In the genomic region with DNA sequence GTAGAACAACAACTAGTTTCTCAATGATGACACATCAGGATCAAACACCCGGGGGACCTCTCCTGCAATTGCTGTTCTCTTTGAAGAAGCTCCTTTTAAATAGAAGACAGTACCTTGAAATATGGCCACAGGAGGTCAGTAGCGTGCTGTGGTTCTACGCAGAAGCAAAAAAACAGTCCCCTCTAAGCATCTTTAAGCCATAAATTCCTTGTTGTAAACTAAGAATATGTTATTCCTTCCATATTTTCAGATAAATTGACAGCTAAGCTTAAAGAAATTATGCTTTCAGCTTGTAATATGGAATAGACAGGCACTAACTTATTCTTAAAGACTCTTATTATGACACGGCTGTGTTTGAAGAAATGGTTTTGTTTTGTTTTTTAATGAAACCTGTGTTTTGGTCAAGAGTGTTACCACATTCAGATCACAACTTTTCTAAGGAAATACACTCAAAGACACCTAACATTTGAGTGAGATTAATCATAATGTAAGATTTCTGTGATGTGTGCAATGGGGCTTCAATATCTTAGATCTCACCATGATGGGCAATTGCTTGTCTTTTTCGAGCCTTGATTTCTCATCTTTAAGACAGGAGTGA, we compare ENCODE assay signal across 1 cellular context.
TF ChIP-seq lines count a peak whose summit lies in the region.

No MANE protein-coding gene starts in this region.

TF ChIP-seq in GM12878, 131 proteins besides CTCF, POLR2A, EP300 and RAD21 (continued from another document and continues in another):
- peak; percentile 67 for TF ChIP-seq CBFB (IDR thresholded peaks at IDR 0.05; ENCODE audit: low read depth)
- no peak for TF ChIP-seq YBX1 (IDR thresholded peaks at IDR 0.05)
- peak; percentile 72 for TF ChIP-seq NBN (IDR thresholded peaks at IDR 0.05)
- TF ChIP-seq, protein P1, sequence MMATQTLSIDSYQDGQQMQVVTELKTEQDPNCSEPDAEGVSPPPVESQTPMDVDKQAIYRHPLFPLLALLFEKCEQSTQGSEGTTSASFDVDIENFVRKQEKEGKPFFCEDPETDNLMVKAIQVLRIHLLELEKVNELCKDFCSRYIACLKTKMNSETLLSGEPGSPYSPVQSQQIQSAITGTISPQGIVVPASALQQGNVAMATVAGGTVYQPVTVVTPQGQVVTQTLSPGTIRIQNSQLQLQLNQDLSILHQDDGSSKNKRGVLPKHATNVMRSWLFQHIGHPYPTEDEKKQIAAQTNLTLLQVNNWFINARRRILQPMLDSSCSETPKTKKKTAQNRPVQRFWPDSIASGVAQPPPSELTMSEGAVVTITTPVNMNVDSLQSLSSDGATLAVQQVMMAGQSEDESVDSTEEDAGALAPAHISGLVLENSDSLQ (IDR thresholded peaks at IDR 0.05): 0 out of 2 replicates have a peak, but pooled peaks have one; percentile 29
- TF ChIP-seq JUND (IDR thresholded peaks at IDR 0.05; ENCODE audit: low read depth, low read length): no peak
- no peak for TF ChIP-seq LARP7 (IDR thresholded peaks at IDR 0.05)
- no peak for TF ChIP-seq SUZ12 (IDR thresholded peaks at IDR 0.05; ENCODE audit: unreplicated experiment)
- no peak for TF ChIP-seq SRF (IDR thresholded peaks at IDR 0.05; ENCODE audit: low read depth in 2 of 2, low read length in 2 of 2)
- TF ChIP-seq, protein P2, sequence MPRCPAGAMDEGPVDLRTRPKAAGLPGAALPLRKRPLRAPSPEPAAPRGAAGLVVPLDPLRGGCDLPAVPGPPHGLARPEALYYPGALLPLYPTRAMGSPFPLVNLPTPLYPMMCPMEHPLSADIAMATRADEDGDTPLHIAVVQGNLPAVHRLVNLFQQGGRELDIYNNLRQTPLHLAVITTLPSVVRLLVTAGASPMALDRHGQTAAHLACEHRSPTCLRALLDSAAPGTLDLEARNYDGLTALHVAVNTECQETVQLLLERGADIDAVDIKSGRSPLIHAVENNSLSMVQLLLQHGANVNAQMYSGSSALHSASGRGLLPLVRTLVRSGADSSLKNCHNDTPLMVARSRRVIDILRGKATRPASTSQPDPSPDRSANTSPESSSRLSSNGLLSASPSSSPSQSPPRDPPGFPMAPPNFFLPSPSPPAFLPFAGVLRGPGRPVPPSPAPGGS (IDR thresholded peaks at IDR 0.05; ENCODE audit: borderline replicate concordance, insufficient read depth, low read depth, low read length, poor library complexity, severe bottlenecking): no peak
- TF ChIP-seq IRF4 (IDR thresholded peaks at IDR 0.05; ENCODE audit: low read depth, low read length): no peak
- TF ChIP-seq CHD2 (IDR thresholded peaks at IDR 0.05; ENCODE audit: borderline replicate concordance, low read depth, low read length): no peak
- no peak for TF ChIP-seq SIX5 (IDR thresholded peaks at IDR 0.05; ENCODE audit: low read depth, low read length, severe bottlenecking)
- TF ChIP-seq, protein P3, sequence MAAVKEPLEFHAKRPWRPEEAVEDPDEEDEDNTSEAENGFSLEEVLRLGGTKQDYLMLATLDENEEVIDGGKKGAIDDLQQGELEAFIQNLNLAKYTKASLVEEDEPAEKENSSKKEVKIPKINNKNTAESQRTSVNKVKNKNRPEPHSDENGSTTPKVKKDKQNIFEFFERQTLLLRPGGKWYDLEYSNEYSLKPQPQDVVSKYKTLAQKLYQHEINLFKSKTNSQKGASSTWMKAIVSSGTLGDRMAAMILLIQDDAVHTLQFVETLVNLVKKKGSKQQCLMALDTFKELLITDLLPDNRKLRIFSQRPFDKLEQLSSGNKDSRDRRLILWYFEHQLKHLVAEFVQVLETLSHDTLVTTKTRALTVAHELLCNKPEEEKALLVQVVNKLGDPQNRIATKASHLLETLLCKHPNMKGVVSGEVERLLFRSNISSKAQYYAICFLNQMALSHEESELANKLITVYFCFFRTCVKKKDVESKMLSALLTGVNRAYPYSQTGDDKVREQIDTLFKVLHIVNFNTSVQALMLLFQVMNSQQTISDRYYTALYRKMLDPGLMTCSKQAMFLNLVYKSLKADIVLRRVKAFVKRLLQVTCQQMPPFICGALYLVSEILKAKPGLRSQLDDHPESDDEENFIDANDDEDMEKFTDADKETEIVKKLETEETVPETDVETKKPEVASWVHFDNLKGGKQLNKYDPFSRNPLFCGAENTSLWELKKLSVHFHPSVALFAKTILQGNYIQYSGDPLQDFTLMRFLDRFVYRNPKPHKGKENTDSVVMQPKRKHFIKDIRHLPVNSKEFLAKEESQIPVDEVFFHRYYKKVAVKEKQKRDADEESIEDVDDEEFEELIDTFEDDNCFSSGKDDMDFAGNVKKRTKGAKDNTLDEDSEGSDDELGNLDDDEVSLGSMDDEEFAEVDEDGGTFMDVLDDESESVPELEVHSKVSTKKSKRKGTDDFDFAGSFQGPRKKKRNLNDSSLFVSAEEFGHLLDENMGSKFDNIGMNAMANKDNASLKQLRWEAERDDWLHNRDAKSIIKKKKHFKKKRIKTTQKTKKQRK (IDR thresholded peaks at IDR 0.05; ENCODE audit: low read depth, low read length): no peak
- TF ChIP-seq RUNX3 (IDR thresholded peaks at IDR 0.05; ENCODE audit: low read length): peak; percentile 71
- no peak for TF ChIP-seq FOXK2 (IDR thresholded peaks at IDR 0.05)
- TF ChIP-seq BRCA1 (IDR thresholded peaks at IDR 0.05; ENCODE audit: low read depth, low read length): no peak
- TF ChIP-seq, protein P4, sequence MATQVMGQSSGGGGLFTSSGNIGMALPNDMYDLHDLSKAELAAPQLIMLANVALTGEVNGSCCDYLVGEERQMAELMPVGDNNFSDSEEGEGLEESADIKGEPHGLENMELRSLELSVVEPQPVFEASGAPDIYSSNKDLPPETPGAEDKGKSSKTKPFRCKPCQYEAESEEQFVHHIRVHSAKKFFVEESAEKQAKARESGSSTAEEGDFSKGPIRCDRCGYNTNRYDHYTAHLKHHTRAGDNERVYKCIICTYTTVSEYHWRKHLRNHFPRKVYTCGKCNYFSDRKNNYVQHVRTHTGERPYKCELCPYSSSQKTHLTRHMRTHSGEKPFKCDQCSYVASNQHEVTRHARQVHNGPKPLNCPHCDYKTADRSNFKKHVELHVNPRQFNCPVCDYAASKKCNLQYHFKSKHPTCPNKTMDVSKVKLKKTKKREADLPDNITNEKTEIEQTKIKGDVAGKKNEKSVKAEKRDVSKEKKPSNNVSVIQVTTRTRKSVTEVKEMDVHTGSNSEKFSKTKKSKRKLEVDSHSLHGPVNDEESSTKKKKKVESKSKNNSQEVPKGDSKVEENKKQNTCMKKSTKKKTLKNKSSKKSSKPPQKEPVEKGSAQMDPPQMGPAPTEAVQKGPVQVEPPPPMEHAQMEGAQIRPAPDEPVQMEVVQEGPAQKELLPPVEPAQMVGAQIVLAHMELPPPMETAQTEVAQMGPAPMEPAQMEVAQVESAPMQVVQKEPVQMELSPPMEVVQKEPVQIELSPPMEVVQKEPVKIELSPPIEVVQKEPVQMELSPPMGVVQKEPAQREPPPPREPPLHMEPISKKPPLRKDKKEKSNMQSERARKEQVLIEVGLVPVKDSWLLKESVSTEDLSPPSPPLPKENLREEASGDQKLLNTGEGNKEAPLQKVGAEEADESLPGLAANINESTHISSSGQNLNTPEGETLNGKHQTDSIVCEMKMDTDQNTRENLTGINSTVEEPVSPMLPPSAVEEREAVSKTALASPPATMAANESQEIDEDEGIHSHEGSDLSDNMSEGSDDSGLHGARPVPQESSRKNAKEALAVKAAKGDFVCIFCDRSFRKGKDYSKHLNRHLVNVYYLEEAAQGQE (IDR thresholded peaks at IDR 0.05; ENCODE audit: low read depth, low read length): no peak
- TF ChIP-seq, protein P5, sequence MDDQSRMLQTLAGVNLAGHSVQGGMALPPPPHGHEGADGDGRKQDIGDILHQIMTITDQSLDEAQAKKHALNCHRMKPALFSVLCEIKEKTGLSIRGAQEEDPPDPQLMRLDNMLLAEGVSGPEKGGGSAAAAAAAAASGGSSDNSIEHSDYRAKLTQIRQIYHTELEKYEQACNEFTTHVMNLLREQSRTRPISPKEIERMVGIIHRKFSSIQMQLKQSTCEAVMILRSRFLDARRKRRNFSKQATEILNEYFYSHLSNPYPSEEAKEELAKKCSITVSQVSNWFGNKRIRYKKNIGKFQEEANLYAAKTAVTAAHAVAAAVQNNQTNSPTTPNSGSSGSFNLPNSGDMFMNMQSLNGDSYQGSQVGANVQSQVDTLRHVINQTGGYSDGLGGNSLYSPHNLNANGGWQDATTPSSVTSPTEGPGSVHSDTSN (IDR thresholded peaks at IDR 0.05; ENCODE audit: insufficient replicate concordance, low read depth, low read length): no peak
- TF ChIP-seq, protein P6, sequence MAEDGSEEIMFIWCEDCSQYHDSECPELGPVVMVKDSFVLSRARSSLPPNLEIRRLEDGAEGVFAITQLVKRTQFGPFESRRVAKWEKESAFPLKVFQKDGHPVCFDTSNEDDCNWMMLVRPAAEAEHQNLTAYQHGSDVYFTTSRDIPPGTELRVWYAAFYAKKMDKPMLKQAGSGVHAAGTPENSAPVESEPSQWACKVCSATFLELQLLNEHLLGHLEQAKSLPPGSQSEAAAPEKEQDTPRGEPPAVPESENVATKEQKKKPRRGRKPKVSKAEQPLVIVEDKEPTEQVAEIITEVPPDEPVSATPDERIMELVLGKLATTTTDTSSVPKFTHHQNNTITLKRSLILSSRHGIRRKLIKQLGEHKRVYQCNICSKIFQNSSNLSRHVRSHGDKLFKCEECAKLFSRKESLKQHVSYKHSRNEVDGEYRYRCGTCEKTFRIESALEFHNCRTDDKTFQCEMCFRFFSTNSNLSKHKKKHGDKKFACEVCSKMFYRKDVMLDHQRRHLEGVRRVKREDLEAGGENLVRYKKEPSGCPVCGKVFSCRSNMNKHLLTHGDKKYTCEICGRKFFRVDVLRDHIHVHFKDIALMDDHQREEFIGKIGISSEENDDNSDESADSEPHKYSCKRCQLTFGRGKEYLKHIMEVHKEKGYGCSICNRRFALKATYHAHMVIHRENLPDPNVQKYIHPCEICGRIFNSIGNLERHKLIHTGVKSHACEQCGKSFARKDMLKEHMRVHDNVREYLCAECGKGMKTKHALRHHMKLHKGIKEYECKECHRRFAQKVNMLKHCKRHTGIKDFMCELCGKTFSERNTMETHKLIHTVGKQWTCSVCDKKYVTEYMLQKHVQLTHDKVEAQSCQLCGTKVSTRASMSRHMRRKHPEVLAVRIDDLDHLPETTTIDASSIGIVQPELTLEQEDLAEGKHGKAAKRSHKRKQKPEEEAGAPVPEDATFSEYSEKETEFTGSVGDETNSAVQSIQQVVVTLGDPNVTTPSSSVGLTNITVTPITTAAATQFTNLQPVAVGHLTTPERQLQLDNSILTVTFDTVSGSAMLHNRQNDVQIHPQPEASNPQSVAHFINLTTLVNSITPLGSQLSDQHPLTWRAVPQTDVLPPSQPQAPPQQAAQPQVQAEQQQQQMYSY (CRISPR knock-in tag; IDR thresholded peaks at IDR 0.05): no peak
- TF ChIP-seq, protein P7, sequence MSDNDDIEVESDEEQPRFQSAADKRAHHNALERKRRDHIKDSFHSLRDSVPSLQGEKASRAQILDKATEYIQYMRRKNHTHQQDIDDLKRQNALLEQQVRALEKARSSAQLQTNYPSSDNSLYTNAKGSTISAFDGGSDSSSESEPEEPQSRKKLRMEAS (IDR thresholded peaks at IDR 0.05; ENCODE audit: low read depth, low read length): no peak
- TF ChIP-seq SMAD5 (IDR thresholded peaks at IDR 0.05; ENCODE audit: low read depth): no peak
- no peak for TF ChIP-seq RCOR1 (conservative IDR thresholded peaks at IDR 0.05; ENCODE audit: low read depth, low read length)
- no peak for TF ChIP-seq POLR2AphosphoS5 (IDR thresholded peaks at IDR 0.05; ENCODE audit: low read length)
- no peak for TF ChIP-seq STAT3 (IDR thresholded peaks at IDR 0.05; ENCODE audit: low read depth, low read length)
- TF ChIP-seq, protein P8, sequence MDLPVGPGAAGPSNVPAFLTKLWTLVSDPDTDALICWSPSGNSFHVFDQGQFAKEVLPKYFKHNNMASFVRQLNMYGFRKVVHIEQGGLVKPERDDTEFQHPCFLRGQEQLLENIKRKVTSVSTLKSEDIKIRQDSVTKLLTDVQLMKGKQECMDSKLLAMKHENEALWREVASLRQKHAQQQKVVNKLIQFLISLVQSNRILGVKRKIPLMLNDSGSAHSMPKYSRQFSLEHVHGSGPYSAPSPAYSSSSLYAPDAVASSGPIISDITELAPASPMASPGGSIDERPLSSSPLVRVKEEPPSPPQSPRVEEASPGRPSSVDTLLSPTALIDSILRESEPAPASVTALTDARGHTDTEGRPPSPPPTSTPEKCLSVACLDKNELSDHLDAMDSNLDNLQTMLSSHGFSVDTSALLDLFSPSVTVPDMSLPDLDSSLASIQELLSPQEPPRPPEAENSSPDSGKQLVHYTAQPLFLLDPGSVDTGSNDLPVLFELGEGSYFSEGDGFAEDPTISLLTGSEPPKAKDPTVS (IDR thresholded peaks at IDR 0.05; ENCODE audit: low read depth, low read length): no peak
- TF ChIP-seq, protein P9, sequence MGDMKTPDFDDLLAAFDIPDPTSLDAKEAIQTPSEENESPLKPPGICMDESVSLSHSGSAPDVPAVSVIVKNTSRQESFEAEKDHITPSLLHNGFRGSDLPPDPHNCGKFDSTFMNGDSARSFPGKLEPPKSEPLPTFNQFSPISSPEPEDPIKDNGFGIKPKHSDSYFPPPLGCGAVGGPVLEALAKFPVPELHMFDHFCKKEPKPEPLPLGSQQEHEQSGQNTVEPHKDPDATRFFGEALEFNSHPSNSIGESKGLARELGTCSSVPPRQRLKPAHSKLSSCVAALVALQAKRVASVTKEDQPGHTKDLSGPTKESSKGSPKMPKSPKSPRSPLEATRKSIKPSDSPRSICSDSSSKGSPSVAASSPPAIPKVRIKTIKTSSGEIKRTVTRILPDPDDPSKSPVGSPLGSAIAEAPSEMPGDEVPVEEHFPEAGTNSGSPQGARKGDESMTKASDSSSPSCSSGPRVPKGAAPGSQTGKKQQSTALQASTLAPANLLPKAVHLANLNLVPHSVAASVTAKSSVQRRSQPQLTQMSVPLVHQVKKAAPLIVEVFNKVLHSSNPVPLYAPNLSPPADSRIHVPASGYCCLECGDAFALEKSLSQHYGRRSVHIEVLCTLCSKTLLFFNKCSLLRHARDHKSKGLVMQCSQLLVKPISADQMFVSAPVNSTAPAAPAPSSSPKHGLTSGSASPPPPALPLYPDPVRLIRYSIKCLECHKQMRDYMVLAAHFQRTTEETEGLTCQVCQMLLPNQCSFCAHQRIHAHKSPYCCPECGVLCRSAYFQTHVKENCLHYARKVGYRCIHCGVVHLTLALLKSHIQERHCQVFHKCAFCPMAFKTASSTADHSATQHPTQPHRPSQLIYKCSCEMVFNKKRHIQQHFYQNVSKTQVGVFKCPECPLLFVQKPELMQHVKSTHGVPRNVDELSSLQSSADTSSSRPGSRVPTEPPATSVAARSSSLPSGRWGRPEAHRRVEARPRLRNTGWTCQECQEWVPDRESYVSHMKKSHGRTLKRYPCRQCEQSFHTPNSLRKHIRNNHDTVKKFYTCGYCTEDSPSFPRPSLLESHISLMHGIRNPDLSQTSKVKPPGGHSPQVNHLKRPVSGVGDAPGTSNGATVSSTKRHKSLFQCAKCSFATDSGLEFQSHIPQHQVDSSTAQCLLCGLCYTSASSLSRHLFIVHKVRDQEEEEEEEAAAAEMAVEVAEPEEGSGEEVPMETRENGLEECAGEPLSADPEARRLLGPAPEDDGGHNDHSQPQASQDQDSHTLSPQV (IDR thresholded peaks at IDR 0.05): peak; percentile 67; the same call in 1 of the 2 replicates
- no peak for TF ChIP-seq MTA3 (IDR thresholded peaks at IDR 0.05; ENCODE audit: borderline replicate concordance, low read length)
- TF ChIP-seq ZNF207 (IDR thresholded peaks at IDR 0.05; ENCODE audit: borderline replicate concordance): peak; percentile 67; the same call in 1 of the 2 replicates
- TF ChIP-seq ZNF622 (IDR thresholded peaks at IDR 0.05): no peak
